In genomic region chr11:101187748-101188147, GRCh38 we compare ENCODE assay signal across 21 cellular contexts. TPM values are rescaled to one million over a fixed set of nuclear protein-coding genes. Genes with fewer than 3 reads are reported as not detected.
"Had no signal": no experiment of that assay in that cellular context is flagged by ENCODE, and none has a peak within 500 bp of the region (broad histone marks: within the 10 kb centered on the region; RNA-seq: fewer than 3 reads in every experiment).

No MANE protein-coding gene starts in this region.

- H3K4me3 ChIP-seq: esophagus muscularis mucosa, hepatocyte, prostate gland, testis had no signal

- H3K27ac ChIP-seq: hepatocyte, prostate gland, testis had no signal

- ATAC-seq: activated T-cell treated with anti-CD3 and anti-CD28 coated beads, Interleukin-2, amount 50 U/mL, for 72 hours; stimulated activated naive CD8-positive, alpha-beta T cell treated with anti-CD3 and anti-CD28 coated beads, Interleukin-15, amount 100 ng/mL, for 72 hours had no signal

- DNase-seq: activated CD4-positive, alpha-beta T cell treated with anti-CD3 and anti-CD28 coated beads, Interleukin-2, amount 50 U/mL, for 4 hours; activated gamma-delta T cell; activated T-cell treated with anti-CD3 and anti-CD28 coated beads, Interleukin-2, amount 50 U/mL, for 72 hours; cerebellar nuclear complex; effector CD4-positive, alpha-beta T cell; right cardiac atrium; small intestine; stimulated activated CD4-positive, alpha-beta T cell treated with anti-CD3 and anti-CD28 coated beads, Interleukin-15, amount 100 ng/mL, for 24 hours; stimulated activated CD4-positive, alpha-beta T cell treated with anti-CD3 and anti-CD28 coated beads, Interleukin-2, amount 100 ng/mL, for 48 hours; stimulated activated naive CD8-positive, alpha-beta T cell treated with anti-CD3 and anti-CD28 coated beads, Interleukin-15, amount 100 ng/mL, for 72 hours; SW 1271; testis had no signal

- H3K9me3 ChIP-seq: esophagus muscularis mucosa, prostate gland, testis had no signal

- H3K4me1 ChIP-seq: prostate gland, testis had no signal

- H3K79me2 ChIP-seq: hepatocyte had no signal

- H2AFZ ChIP-seq: hepatocyte had no signal

- H3K36me3 ChIP-seq: esophagus muscularis mucosa, prostate gland had no signal

- H3K4me2 ChIP-seq: hepatocyte had no signal

- H3K27me3 ChIP-seq: esophagus muscularis mucosa, hepatocyte, testis had no signal

RNA-seq across cellular contexts. Expression of gene PGR, which starts 58.1 kb away (rescaled TPM):
- total RNA-seq: activated CD8-positive, alpha-beta memory T cell treated with anti-CD3 and anti-CD28 coated beads for 36 hours; activated T-cell treated with anti-CD3 and anti-CD28 coated beads, Interleukin-2, amount 50 U/mL, for 72 hours; bronchial epithelial cell; endothelial cell of umbilical vein; glomerular endothelial cell; neural crest cell; T-helper 2 cell treated with Interferon-gamma antibody and Interleukin-4, amounts not matched to agents 100 ng/mL and 5 ng/mL, for 36 hours had no signal
- polyA plus RNA-seq: endothelial cell of umbilical vein had no signal
